In the genomic region with DNA sequence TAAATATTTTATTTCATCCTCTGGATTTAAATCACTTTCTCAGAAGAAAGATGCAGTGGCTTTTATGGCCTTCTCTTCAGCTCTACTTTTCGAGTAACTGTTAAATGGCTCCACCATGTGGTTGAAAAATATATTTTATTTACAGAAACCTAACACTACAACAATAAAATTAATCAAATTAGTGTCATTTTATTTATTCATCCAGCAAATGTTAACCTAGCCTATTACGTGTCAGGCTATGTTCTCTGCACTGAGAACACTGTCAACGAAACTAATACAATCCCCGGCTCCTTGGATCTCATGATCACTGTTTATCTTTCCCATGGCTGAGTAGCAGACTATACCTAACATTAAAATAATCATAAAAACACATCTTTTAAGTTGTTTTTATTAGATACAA, we compare ENCODE assay signal across 8 cellular contexts.
DNase-seq lines count a peak whose midpoint lies in the region; ATAC-seq, FAIRE-seq and TF ChIP-seq lines count a peak whose summit lies in the region.

No MANE protein-coding gene starts in this region.

- H3K4me3 ChIP-seq in uterus = no peak overlapping the region

- no peaks in the 10 kb centered on the region for H3K4me1 ChIP-seq in uterus

- DNase-seq in Right ventricle myocardium superior (no peak), cardiac septum (ENCODE audit: low spot score) (no peak), RPMI7951 (ENCODE audit: low read depth) (peak; percentile 31), frontal cortex (ENCODE audit: low spot score in 2 of 2) (peak; percentile 3 to 14), uterus (no peak), HuH-7.5 (ENCODE audit: low spot score) (no peak)
- no peak for DNase-seq in activated T-cell treated with anti-CD3 and anti-CD28 coated beads, Interleukin-2, amount 50 U/mL, for 24 hours

- no peak overlapping the region for H3K4me3 Mint-ChIP-seq in activated T-cell treated with anti-CD3 and anti-CD28 coated beads, Interleukin-2, amount 50 U/mL, for 24 hours

- intact Hi-C loops in Right ventricle myocardium superior (cut with DNase I) (loop anchor here (5.0 kb wide), 3 partner anchors 169 to 354 kb away; no protein-coding TSS in a partner anchor), cardiac septum (cut with DNase I) (loop anchor here (5.0 kb wide), 4 partner anchors 169 to 349 kb away; no protein-coding TSS in a partner anchor), uterus (cut with DNase I; ENCODE audit: low total_unique reads) (no loop called here)

- H3K36me3 ChIP-seq in uterus = no peaks in the 10 kb centered on the region

- no peak for TF ChIP-seq POLR2A in uterus (IDR thresholded peaks at IDR 0.05)

- no peaks in the 10 kb centered on the region for H3K4me1 Mint-ChIP-seq in activated T-cell treated with anti-CD3 and anti-CD28 coated beads, Interleukin-2, amount 50 U/mL, for 24 hours (ENCODE audit: low read depth)

- no peak overlapping the region for H3K27ac ChIP-seq in uterus

- H3K27ac Mint-ChIP-seq in activated T-cell treated with anti-CD3 and anti-CD28 coated beads, Interleukin-2, amount 50 U/mL, for 24 hours = no peak overlapping the region

- FAIRE-seq in frontal cortex (lab: Jason Lieb, UNC) = peak; percentile 89

- no peaks in the 10 kb centered on the region for H3K27me3 ChIP-seq in uterus

- no peaks in the 10 kb centered on the region for H3K27me3 Mint-ChIP-seq in activated T-cell treated with anti-CD3 and anti-CD28 coated beads, Interleukin-2, amount 50 U/mL, for 24 hours

- TF ChIP-seq CTCF in uterus (IDR thresholded peaks at IDR 0.05) = peak; percentile 11 to 44 (median 33)

- H3K9me3 Mint-ChIP-seq in activated T-cell treated with anti-CD3 and anti-CD28 coated beads, Interleukin-2, amount 50 U/mL, for 24 hours = peaks cover 4% of the 10 kb centered on the region

- ATAC-seq in Right ventricle myocardium superior (ENCODE audit: poor library complexity) (peak; percentile 43), HG03469 (IDR thresholded peaks at IDR 0.05; ENCODE audit: unreplicated experiment) (peak; percentile 54)

- H3K9me3 ChIP-seq in uterus = no peaks in the 10 kb centered on the region

- H3K36me3 Mint-ChIP-seq in activated T-cell treated with anti-CD3 and anti-CD28 coated beads, Interleukin-2, amount 50 U/mL, for 24 hours (ENCODE audit: low read depth) = no peaks in the 10 kb centered on the region

Comparison
In these comparisons a context has a peak if more than half of its experiments do, and no peak if none do; other contexts are left out.
1. DNase-seq: peak in RPMI7951 (single experiment) and frontal cortex (2 of 2); none in Right ventricle myocardium superior (single experiment), cardiac septum (single experiment), uterus (0 of 2), HuH-7.5 (single experiment) and activated T-cell treated with anti-CD3 and anti-CD28 coated beads, Interleukin-2, amount 50 U/mL, for 24 hours (single experiment).